In the genomic region with DNA sequence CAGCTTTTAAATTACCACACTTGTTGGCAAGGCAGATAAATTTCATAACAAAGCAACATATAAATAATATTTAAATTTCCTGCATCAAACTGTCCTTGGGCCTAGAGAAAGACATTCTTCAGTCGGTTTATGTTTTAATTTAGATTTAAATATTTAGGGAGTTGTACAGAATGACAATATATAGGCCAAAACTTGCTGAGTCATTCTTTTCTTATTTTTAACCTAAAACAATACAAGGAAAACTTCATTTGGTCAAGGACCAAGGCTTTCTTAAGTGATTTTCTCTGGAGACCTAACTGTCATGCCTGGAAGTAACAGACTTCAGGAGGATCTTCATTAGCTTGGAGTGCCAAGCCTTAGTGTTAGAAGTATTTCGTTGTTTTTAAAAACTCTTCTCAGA, we compare ENCODE assay signal across 1 cellular context.
TF ChIP-seq lines count a peak whose summit lies in the region.

No MANE protein-coding gene starts in this region.

TF ChIP-seq in endothelial cell of umbilical vein, 7 proteins besides CTCF, POLR2A, EP300 and RAD21 (continued from another document):
- TF ChIP-seq JUN (IDR thresholded peaks at IDR 0.05; ENCODE audit: borderline replicate concordance, insufficient read depth, insufficient read length, low read depth): no peak
